8 cellular contexts compared by ENCODE assay signal in genomic region chr15:77071338-77072223, GRCh38. TPM values are rescaled to one million over a fixed set of nuclear protein-coding genes. Genes with fewer than 3 reads are reported as not detected.
DNase-seq lines count a peak whose midpoint lies in the region; ATAC-seq and TF ChIP-seq lines count a peak whose summit lies in the region.

No MANE protein-coding gene starts in this region.

- CTCF ChIA-PET in RWPE1 (lab: Yijun Ruan, JAX): interaction anchor here (0.5 kb wide), 1 partner anchor 26 kb away, joined by 4 read pairs; no protein-coding TSS in a partner anchor

- H3K9me3 ChIP-seq in mucosa of descending colon: no peaks in the 10 kb centered on the region

- TF ChIP-seq CTCF in RWPE1 (conservative IDR thresholded peaks at IDR 0.05; ENCODE audit: low read depth): no peak
- no peak for TF ChIP-seq CTCF in epithelial cell of proximal tubule (conservative IDR thresholded peaks at IDR 0.05; ENCODE audit: low read depth, low read length)
- no peak for TF ChIP-seq CTCF in mucosa of descending colon (IDR thresholded peaks at IDR 0.05)

- H3K4me3 ChIP-seq in epithelial cell of proximal tubule (ENCODE audit: low read depth, low read length) (peak overlapping the region; percentile 80), mucosa of descending colon (no peak overlapping the region)

- peak overlapping the region; percentile 83 for H3K27ac ChIP-seq in RWPE1

- DNase-seq in RWPE1 (ENCODE audit: low spot score) (no peak), epithelial cell of proximal tubule (ENCODE audit: low read depth) (no peak), sciatic nerve (ENCODE audit: low spot score) (no peak), mucosa of descending colon (no peak), D341Med (ENCODE audit: low spot score) (no peak)

- H3K4me1 ChIP-seq in mucosa of descending colon (ENCODE audit: low read depth): peaks cover 30% of the 10 kb centered on the region

- POLR2A ChIA-PET in RWPE1 (lab: Yijun Ruan, JAX; ENCODE audit: low non-redundant PET): interaction anchor here (0.6 kb wide), 1 partner anchor 50 kb away, joined by 3 read pairs; no protein-coding TSS in a partner anchor

- intact Hi-C loops in sciatic nerve (cut with DNase I): no loop called here
- intact Hi-C loops in mucosa of descending colon (cut with DNase I, micrococcal nuclease): no loop called here

- no peaks in the 10 kb centered on the region for H3K36me3 ChIP-seq in mucosa of descending colon (ENCODE audit: low read depth)

- ATAC-seq in GM19395 (IDR thresholded peaks at IDR 0.05; ENCODE audit: unreplicated experiment) (peak; percentile 25), sciatic nerve (peak; percentile 2), HG03439 (IDR thresholded peaks at IDR 0.05; ENCODE audit: unreplicated experiment) (no peak), GM19452 (IDR thresholded peaks at IDR 0.05; ENCODE audit: unreplicated experiment) (no peak), mucosa of descending colon (no peak)

RNA-seq across cellular contexts. Expression of gene TSPAN3, which starts 0.7 kb away (rescaled TPM):
- total RNA-seq in epithelial cell of proximal tubule: 252 and 290 TPM in 2 replicates
- 150 TPM for total RNA-seq in sciatic nerve
- total RNA-seq in mucosa of descending colon: 100 to 1,000 TPM; 419 to 945 (median 666) TPM

Comparison
In these comparisons a context has a peak if more than half of its experiments do, and no peak if none do; other contexts are left out.
1. ATAC-seq: peak in GM19395 (single experiment) and sciatic nerve (single experiment); none in HG03439 (single experiment), GM19452 (single experiment) and mucosa of descending colon (single experiment).